9 cellular contexts compared by ENCODE assay signal in genomic region chr2:49687873-49688272, GRCh38.
DNase-seq lines count a peak whose midpoint lies in the region; ATAC-seq, FAIRE-seq and TF ChIP-seq lines count a peak whose summit lies in the region.
"Had no signal": no experiment of that assay in that cellular context is flagged by ENCODE, and none has a peak within 500 bp of the region (broad histone marks: within the 10 kb centered on the region; RNA-seq: fewer than 3 reads in every experiment).

No MANE protein-coding gene starts in this region.

- BruUV-seq in GM12878 (replicated peaks; lab: Mats Ljungman, UMichigan), result no TSS peak

- in situ Hi-C loops in GM12878 (cut with MboI), result no loop called here

- H3K9ac ChIP-seq in GM12878 (ENCODE audit: control insufficient read depth, insufficient read depth, low read length) (no peak overlapping the region), neural cell (ENCODE audit: low read length) (no peak overlapping the region)

- TF ChIP-seq POLR2A in NB4 (IDR thresholded peaks at IDR 0.05; ENCODE audit: extremely low read depth, insufficient read length) (no peak), GM12878 (IDR thresholded peaks at IDR 0.05; ENCODE audit: low read depth, low read length) (no peak)

- no peaks in the 10 kb centered on the region for H3K4me1 ChIP-seq in GM12878 (ENCODE audit: control insufficient read depth, insufficient read depth, low read length)
- no peaks in the 10 kb centered on the region for H3K4me1 ChIP-seq in small intestine (ENCODE audit: control insufficient read depth in 2 of 2, insufficient read depth in 1 of 2, low read depth in 1 of 2, low read length in 1 of 2)

- WGBS in GM12878 (ENCODE audit: insufficient coverage, insufficient replicate concordance, low lambda C conversion rate, missing lambda C conversion rate), result 0% methylated on average over 1 of the region's 1 CpG
- 46 to 80% (median 52%) methylated on average over 1 of the region's 1 CpG for WGBS in small intestine, 3 donors

- TF ChIP-seq CTCF in NB4 (IDR thresholded peaks at IDR 0.05; ENCODE audit: low read depth, low read length) (peak; percentile 16), GM12878 (IDR thresholded peaks at IDR 0.05 in 2 of 3, conservative IDR thresholded peaks at IDR 0.05 in 1 of 3; ENCODE audit: control insufficient read depth in 2 of 3, extremely low read depth in 1 of 3, insufficient read depth in 1 of 3, low read depth in 3 of 3, low read length in 3 of 3) (peak in 2 of 3 experiments; percentile 2 to 11; a peak in 2 of 6 replicates), neural cell (IDR thresholded peaks at IDR 0.05; ENCODE audit: poor library complexity, severe bottlenecking) (peak; percentile 79)

- intact Hi-C loops in GM12878 (cut with micrococcal nuclease; ENCODE audit: unreplicated experiment), result loop anchor here (1.0 to 10.0 kb wide), 2 partner anchors 456 to 717 kb away; no protein-coding TSS in a partner anchor

- SMC1A ChIA-PET in GM12878 (lab: Charles Lee; ENCODE audit: uncharacterized antibody, unreplicated experiment), result interaction anchor here (0.9 to 1.5 kb wide), 4 partner anchors 13 to 714 kb away, joined by 3 to 6 read pairs (median 4); no protein-coding TSS in a partner anchor

- RAD21 ChIA-PET in GM12878 (lab: Charles Lee; ENCODE audit: unreplicated experiment), result interaction anchor here (1.8 kb wide), 1 partner anchor 456 kb away, joined by 9 read pairs; no protein-coding TSS in a partner anchor

- no peaks in the 10 kb centered on the region for H3K9me3 ChIP-seq in GM12878 (replicated peaks; ENCODE audit: control insufficient read depth, insufficient read depth, low read length)
- no peaks in the 10 kb centered on the region for H3K9me3 ChIP-seq in neural cell (ENCODE audit: low read length)
- H3K9me3 ChIP-seq in small intestine (ENCODE audit: control insufficient read depth, low read depth), result no peaks in the 10 kb centered on the region

- H3K4me3 ChIP-seq in NB4 (ENCODE audit: low read depth, low read length), result no peak overlapping the region
- H3K4me3 ChIP-seq in GM12878, result no peak overlapping the region
- H3K4me3 ChIP-seq in neural cell (ENCODE audit: low read length), result no peak overlapping the region
- H3K4me3 ChIP-seq in small intestine (ENCODE audit: low read depth in 1 of 2, low read length in 2 of 2), result no peak overlapping the region

- H3K9me2 ChIP-seq in neural cell (ENCODE audit: insufficient read depth, low read length), result no peaks in the 10 kb centered on the region

- H2AFZ ChIP-seq in GM12878 (ENCODE audit: control insufficient read depth, low read depth, low read length) (no peak overlapping the region), neural cell (ENCODE audit: low read depth, low read length) (peak overlapping the region; percentile 15)

- TF ChIP-seq EP300 in GM12878 (IDR thresholded peaks at IDR 0.05; ENCODE audit: borderline replicate concordance in 1 of 2, control insufficient read depth in 1 of 2, low read depth in 2 of 2, low read length in 2 of 2) (no peak), neural cell (conservative IDR thresholded peaks at IDR 0.05; ENCODE audit: poor library complexity, severe bottlenecking) (no peak)

- FAIRE-seq in GM12878 (lab: Jason Lieb, UNC) (no peak), small intestine (lab: Jason Lieb, UNC) (no peak)

- no peak overlapping the region for H3K27ac ChIP-seq in GM12878 (ENCODE audit: control insufficient read depth, insufficient read depth)
- peak overlapping the region; percentile 35 for H3K27ac ChIP-seq in neural cell (ENCODE audit: low read length)
- no peak overlapping the region for H3K27ac ChIP-seq in small intestine (ENCODE audit: low read depth in 1 of 2, low read length in 1 of 2)

- H3F3A ChIP-seq in neural cell (ENCODE audit: insufficient read depth, low read length, poor library complexity, severe bottlenecking), result no peaks in the 10 kb centered on the region

- ATAC-seq in GM12878 (peak; percentile 50; the same call in 2 of the 3 replicates), HG03196 (IDR thresholded peaks at IDR 0.05; ENCODE audit: unreplicated experiment) (no peak)

- CTCF ChIA-PET in GM12878 (lab: Yijun Ruan, JAX), result interaction anchor here (0.9 to 1.9 kb wide), 6 partner anchors 9 to 804 kb away, joined by 3 to 15 read pairs (median 3); no protein-coding TSS in a partner anchor

- no peak overlapping the region for H3K4me2 ChIP-seq in GM12878 (ENCODE audit: control insufficient read depth, insufficient read depth)
- H3K4me2 ChIP-seq in neural cell (ENCODE audit: low read length), result no peak overlapping the region

- no peaks in the 10 kb centered on the region for H3K36me3 ChIP-seq in GM12878 (ENCODE audit: control insufficient read depth in 2 of 2, insufficient read depth in 2 of 2, low read length in 1 of 2)
- no peaks in the 10 kb centered on the region for H3K36me3 ChIP-seq in neural cell (ENCODE audit: insufficient read depth, low read length)
- no peaks in the 10 kb centered on the region for H3K36me3 ChIP-seq in small intestine (ENCODE audit: control insufficient read depth in 2 of 2, insufficient read depth in 2 of 2, low read length in 2 of 2)

- POLR2A ChIA-PET in GM12878 (lab: Charles Lee), result no interaction called here

- H3K79me2 ChIP-seq in GM12878 (ENCODE audit: control insufficient read depth, insufficient read depth, low read length), result no peaks in the 10 kb centered on the region
- no peaks in the 10 kb centered on the region for H3K79me2 ChIP-seq in neural cell (replicated peaks; ENCODE audit: insufficient read depth, low read length)

- H3K27me3 ChIP-seq in GM12878 (replicated peaks in 1 of 2; ENCODE audit: control insufficient read depth in 2 of 2, insufficient read depth in 2 of 2, low read length in 1 of 2), result no peaks in the 10 kb centered on the region
- H3K27me3 ChIP-seq in neural cell (ENCODE audit: insufficient read depth, low read depth, low read length), result no peaks in the 10 kb centered on the region
- no peaks in the 10 kb centered on the region for H3K27me3 ChIP-seq in small intestine (ENCODE audit: control insufficient read depth in 2 of 2, insufficient read depth in 2 of 2, low read length in 2 of 2)

- TF ChIP-seq RAD21 in GM12878 (IDR thresholded peaks at IDR 0.05; ENCODE audit: insufficient read depth, low read depth, low read length) (no peak), neural cell (conservative IDR thresholded peaks at IDR 0.05) (peak; percentile 80)

- no peaks in the 10 kb centered on the region for H4K20me1 ChIP-seq in GM12878 (ENCODE audit: control insufficient read depth, insufficient read depth)
- H4K20me1 ChIP-seq in neural cell (ENCODE audit: insufficient read depth), result no peaks in the 10 kb centered on the region

- peak; percentile 70 for DNase-seq in DMS79 treated with DMSO at 0.1 percent for 48 hours (lab: John Stamatoyannopoulos, UW)
- DNase-seq in DMS79 (lab: John Stamatoyannopoulos, UW), result no peak
- peak; percentile 4 for DNase-seq in NB4 (ENCODE audit: low read depth)
- DNase-seq in GM12878 (ENCODE audit: low read depth, low spot score), result no peak
- no peak for DNase-seq in 8988T
- DNase-seq in small intestine, result no peak
- DNase-seq: activated B cell treated with CpG ODN at 0.5 μM for 24 hours had no signal

TF ChIP-seq in GM12878, 131 proteins besides CTCF, POLR2A, EP300 and RAD21 (continues in another document):
- TF ChIP-seq CREM (IDR thresholded peaks at IDR 0.05; ENCODE audit: low read depth) (no peak), HDAC6 (IDR thresholded peaks at IDR 0.05; ENCODE audit: unreplicated experiment) (no peak), RELB (IDR thresholded peaks at IDR 0.05; ENCODE audit: low read depth) (no peak), POU2F2 (IDR thresholded peaks at IDR 0.05; ENCODE audit: borderline replicate concordance, low read depth, low read length) (no peak), MTA2 (IDR thresholded peaks at IDR 0.05; ENCODE audit: low read depth) (no peak), STAT1 (conservative IDR thresholded peaks at IDR 0.05) (no peak), GABPA (IDR thresholded peaks at IDR 0.05; ENCODE audit: low read depth) (no peak), MTA3 (IDR thresholded peaks at IDR 0.05; ENCODE audit: borderline replicate concordance, low read length) (no peak)

TF ChIP-seq in neural cell, 6 proteins besides CTCF, POLR2A, EP300 and RAD21:
- TF ChIP-seq MXI1 (conservative IDR thresholded peaks at IDR 0.05; ENCODE audit: poor library complexity, severe bottlenecking) (no peak), SMC3 (conservative IDR thresholded peaks at IDR 0.05; ENCODE audit: poor library complexity) (peak; percentile 86), EZH2 (IDR thresholded peaks at IDR 0.05; ENCODE audit: borderline replicate concordance, insufficient read depth, low read length, poor library complexity, severe bottlenecking) (no peak), POLR2AphosphoS5 (IDR thresholded peaks at IDR 0.05) (no peak)

Comparison
In these comparisons a context has a peak if more than half of its experiments do, and no peak if none do; other contexts are left out.
1. DNase-seq: peak in DMS79 treated with DMSO at 0.1 percent for 48 hours (single experiment) and NB4 (single experiment); none in DMS79 (single experiment), GM12878 (single experiment), 8988T (single experiment) and small intestine (single experiment).
2. CTCF ChIP-seq: peak in every context shown above with its lines; median percentile 79 in neural cell; 16 in NB4; 6 in GM12878.